ENCODE assay signal across 9 cellular contexts in genomic region chr1:206117151-206117948, GRCh38. TPM values are rescaled to one million over a fixed set of nuclear protein-coding genes. Genes with fewer than 3 reads are reported as not detected.
DNase-seq lines count a peak whose midpoint lies in the region; ATAC-seq and TF ChIP-seq lines count a peak whose summit lies in the region.
"Had no signal": no experiment of that assay in that cellular context is flagged by ENCODE, and none has a peak within 500 bp of the region (broad histone marks: within the 10 kb centered on the region; RNA-seq: fewer than 3 reads in every experiment).

TSS of gene AVPR1B (minus strand) at chr1:206117388. CDS start at chr1:206116890, 498 bp downstream.

- ATAC-seq in HG02763 (IDR thresholded peaks at IDR 0.05; ENCODE audit: unreplicated experiment) (no peak), HG02840 (IDR thresholded peaks at IDR 0.05; ENCODE audit: low FRiP score, unreplicated experiment) (no peak)

- intact Hi-C loops in posterior vena cava (cut with DNase I) = no loop called here

- peaks cover 2% of the 10 kb centered on the region for H3K4me1 Mint-ChIP-seq in glutamatergic neuron (ENCODE audit: low read depth, unreplicated experiment)

- DNase-seq in DMS53 treated with DMSO at 0.1 percent for 48 hours (lab: John Stamatoyannopoulos, UW; ENCODE audit: unreplicated experiment) = peak; percentile 68
- peak; percentile 77 for DNase-seq in NCI-H1092 (lab: John Stamatoyannopoulos, UW)
- DNase-seq in activated T-cell treated with anti-CD3 and anti-CD28 coated beads for 48 hours (ENCODE audit: low read depth) = peak; percentile 33
- DNase-seq in glutamatergic neuron = peak; percentile 60
- DNase-seq in posterior vena cava (ENCODE audit: low spot score) = peak; percentile 86
- no peak for DNase-seq in GM20000 (ENCODE audit: low spot score)

- no peaks in the 10 kb centered on the region for H3K9me3 Mint-ChIP-seq in glutamatergic neuron (ENCODE audit: unreplicated experiment)

- peaks cover 20% of the 10 kb centered on the region for H3K27me3 Mint-ChIP-seq in glutamatergic neuron (ENCODE audit: unreplicated experiment)

- TF ChIP-seq CTCF in glutamatergic neuron (IDR thresholded peaks at IDR 0.05; ENCODE audit: partially characterized antibody, unreplicated experiment) (no peak), GM20000 (IDR thresholded peaks at IDR 0.05; ENCODE audit: extremely low read depth, missing control alignments) (no peak)

- peak within 1 kb of the TSS; percentile 94 for H3K4me3 Mint-ChIP-seq in glutamatergic neuron (ENCODE audit: unreplicated experiment)

- H3K36me3 Mint-ChIP-seq in glutamatergic neuron (ENCODE audit: unreplicated experiment) = peaks cover 5% of the 10 kb centered on the region

- no peak within 1 kb of the TSS for H3K27ac Mint-ChIP-seq in glutamatergic neuron (ENCODE audit: unreplicated experiment)

RNA-seq across cellular contexts. Expression of gene AVPR1B, which starts in this region (rescaled TPM):
- total RNA-seq in glutamatergic neuron (ENCODE audit: unreplicated experiment) (not detected), posterior vena cava (not detected)
- total RNA-seq: pulmonary artery endothelial cell had no signal

Comparison
In these comparisons a context has a peak if more than half of its experiments do, and no peak if none do; other contexts are left out.
1. Peak in DNase-seq in glutamatergic neuron; RNA of the gene not detected or under 1 TPM.
2. Peak in DNase-seq in posterior vena cava; RNA of the gene not detected or under 1 TPM.